In genomic region chr3:64359735-64360134, GRCh38 we compare ENCODE assay signal across 29 cellular contexts.
"Had no signal": no experiment of that assay in that cellular context is flagged by ENCODE, and none has a peak within 500 bp of the region (broad histone marks: within the 10 kb centered on the region; RNA-seq: fewer than 3 reads in every experiment).

No MANE protein-coding gene starts in this region.

- H3K9me3 ChIP-seq: adrenal gland, body of pancreas, gastroesophageal sphincter had no signal

- H3K4me1 ChIP-seq: body of pancreas had no signal

- DNase-seq: activated B cell treated with CpG ODN at 0.5 μM for 24 hours; activated CD4-positive, alpha-beta T cell treated with anti-CD3 and anti-CD28 coated beads for 48 hours; activated CD4-positive, alpha-beta T cell treated with anti-CD3 and anti-CD28 coated beads, Interleukin-2, amount 50 U/mL, for 1 hour; activated CD4-positive, alpha-beta T cell treated with anti-CD3 and anti-CD28 coated beads, Interleukin-2, amount 50 U/mL, for 48 hours; activated CD8-positive, alpha-beta memory T cell treated with anti-CD3 and anti-CD28 coated beads for 24 hours; activated CD8-positive, alpha-beta T cell treated with anti-CD3 and anti-CD28 coated beads for 36 hours; activated effector memory CD4-positive, alpha-beta T cell treated with Interleukin-2 at 50 U/mL for 16 hours; activated gamma-delta T cell treated with Interleukin-2 at 50 U/mL for 16 hours; activated naive CD4-positive, alpha-beta T cell treated with anti-CD3 and anti-CD28 coated beads for 36 hours; activated naive CD8-positive, alpha-beta T cell treated with anti-CD3 and anti-CD28 coated beads for 36 hours; activated naive CD8-positive, alpha-beta T cell treated with anti-CD3 and anti-CD28 coated beads, Interleukin-2, amount 50 U/mL, for 24 hours; activated T-cell treated with anti-CD3 and anti-CD28 coated beads, Interleukin-2, amount 50 U/mL, for 4 hours; adrenal gland; amygdala; aorta; body of pancreas; caudate nucleus; cortex of kidney; dermis blood vessel endothelial cell; effector CD8-positive, alpha-beta T cell; foreskin keratinocyte; T-helper 1 cell; T-helper 17 cell; T1000 had no signal

- FAIRE-seq: colon, endometrium, TTC549 had no signal

- H3K27me3 ChIP-seq: adrenal gland, body of pancreas, foreskin keratinocyte, gastroesophageal sphincter had no signal

- H3K27ac ChIP-seq: adrenal gland, body of pancreas, foreskin keratinocyte, gastroesophageal sphincter, VCaP had no signal

- H3K4me3 ChIP-seq: adrenal gland, body of pancreas, gastroesophageal sphincter had no signal

- H3K36me3 ChIP-seq: adrenal gland, gastroesophageal sphincter had no signal
